14 cellular contexts compared by ENCODE assay signal in the genomic region with DNA sequence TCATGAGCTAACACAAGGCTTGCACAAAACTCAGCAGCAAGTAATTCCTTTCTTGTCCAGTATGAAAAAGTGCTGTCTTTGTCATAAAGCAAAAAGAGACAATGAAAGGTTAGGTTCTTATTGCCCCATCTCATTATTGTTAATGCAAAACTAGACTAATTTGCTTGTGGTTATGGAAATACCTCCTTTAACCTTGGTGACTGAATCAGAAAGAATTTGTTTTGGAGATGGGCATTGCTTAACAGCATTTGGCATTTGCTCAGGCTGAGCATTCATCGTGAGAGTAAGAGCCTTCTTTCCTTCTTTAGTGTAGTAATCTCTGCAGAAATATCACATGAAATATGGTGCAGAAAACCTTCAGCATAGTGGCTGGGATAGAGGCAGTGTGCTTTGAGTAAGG.
DNase-seq lines count a peak whose midpoint lies in the region; ATAC-seq and TF ChIP-seq lines count a peak whose summit lies in the region.
"Had no signal": no experiment of that assay in that cellular context is flagged by ENCODE, and none has a peak within 500 bp of the region (broad histone marks: within the 10 kb centered on the region; RNA-seq: fewer than 3 reads in every experiment).

No MANE protein-coding gene starts in this region.

- peak; percentile 27 for DNase-seq in H4 (ENCODE audit: low spot score)
- peak; percentile 74 for DNase-seq in astrocyte of the spinal cord (ENCODE audit: low read depth, low spot score)
- peak; percentile 76 for DNase-seq in glomerular visceral epithelial cell (ENCODE audit: extremely low spot score)
- no peak for DNase-seq in effector CD4-positive, alpha-beta T cell
- DNase-seq in activated CD8-positive, alpha-beta T cell treated with anti-CD3 and anti-CD28 coated beads, Interleukin-2, amount 10 ng/mL, durations not matched to agents 7 days and 5 days: no peak
- no peak for DNase-seq in activated CD4-positive, alpha-beta T cell treated with anti-CD3 and anti-CD28 coated beads, Interleukin-2, amount 50 U/mL, for 4 hours
- DNase-seq: activated effector memory CD4-positive, alpha-beta T cell treated with Interleukin-2 at 50 U/mL for 16 hours; dorsolateral prefrontal cortex; immature natural killer cell; NCI-H1694; OCI-M1; stimulated activated naive CD8-positive, alpha-beta T cell treated with anti-CD3 and anti-CD28 coated beads, Interleukin-15, Interleukin-2, amounts not matched to agents 100 U/mL and 50 U/mL, for 24 hours had no signal

- no peaks in the 10 kb centered on the region for H3K4me1 Mint-ChIP-seq in activated CD8-positive, alpha-beta T cell treated with anti-CD3 and anti-CD28 coated beads, Interleukin-2, amount 10 ng/mL, durations not matched to agents 7 days and 5 days (ENCODE audit: low read depth)
- H3K4me1 Mint-ChIP-seq: immature natural killer cell had no signal

- no peak overlapping the region for H3K4me3 Mint-ChIP-seq in activated CD8-positive, alpha-beta T cell treated with anti-CD3 and anti-CD28 coated beads, Interleukin-2, amount 10 ng/mL, durations not matched to agents 7 days and 5 days
- H3K4me3 Mint-ChIP-seq: immature natural killer cell had no signal

- H3K27ac Mint-ChIP-seq in activated CD8-positive, alpha-beta T cell treated with anti-CD3 and anti-CD28 coated beads, Interleukin-2, amount 10 ng/mL, durations not matched to agents 7 days and 5 days: no peak overlapping the region
- H3K27ac Mint-ChIP-seq: immature natural killer cell had no signal

- H3K36me3 Mint-ChIP-seq in activated CD8-positive, alpha-beta T cell treated with anti-CD3 and anti-CD28 coated beads, Interleukin-2, amount 10 ng/mL, durations not matched to agents 7 days and 5 days (ENCODE audit: low read depth): no peaks in the 10 kb centered on the region
- H3K36me3 Mint-ChIP-seq: immature natural killer cell had no signal

- no peaks in the 10 kb centered on the region for H3K9me3 Mint-ChIP-seq in activated CD8-positive, alpha-beta T cell treated with anti-CD3 and anti-CD28 coated beads, Interleukin-2, amount 10 ng/mL, durations not matched to agents 7 days and 5 days (ENCODE audit: insufficient read depth)

- POLR2A ChIA-PET in activated CD8-positive, alpha-beta T cell treated with anti-CD3 and anti-CD28 coated beads, Interleukin-2, amount 10 ng/mL, durations not matched to agents 7 days and 5 days (lab: Charles Lee): no interaction called here

- in situ Hi-C loops in astrocyte of the spinal cord (cut with HindIII; ENCODE audit: low sequenced_read_pairs): no loop called here

- TF ChIP-seq CTCF in astrocyte of the spinal cord (IDR thresholded peaks at IDR 0.05; ENCODE audit: low read depth, low read length): no peak

- no peaks in the 10 kb centered on the region for H3K27me3 Mint-ChIP-seq in activated CD8-positive, alpha-beta T cell treated with anti-CD3 and anti-CD28 coated beads, Interleukin-2, amount 10 ng/mL, durations not matched to agents 7 days and 5 days (ENCODE audit: low read depth)

- no peak for ATAC-seq in activated CD8-positive, alpha-beta T cell treated with anti-CD3 and anti-CD28 coated beads, Interleukin-2, amount 10 ng/mL, durations not matched to agents 7 days and 5 days
- ATAC-seq in HG02970 (IDR thresholded peaks at IDR 0.05; ENCODE audit: low FRiP score, unreplicated experiment): no peak
- ATAC-seq: stimulated activated naive CD8-positive, alpha-beta T cell treated with anti-CD3 and anti-CD28 coated beads, Interleukin-15, Interleukin-2, amounts not matched to agents 100 U/mL and 50 U/mL, for 24 hours had no signal

- no peak overlapping the region for H3K4me3 ChIP-seq in astrocyte of the spinal cord (ENCODE audit: low read depth, low read length)
- H3K4me3 ChIP-seq: dorsolateral prefrontal cortex, vagina had no signal

- CTCF ChIA-PET in activated CD8-positive, alpha-beta T cell treated with anti-CD3 and anti-CD28 coated beads, Interleukin-2, amount 10 ng/mL, durations not matched to agents 7 days and 5 days (lab: Charles Lee): no interaction called here

Comparison
In these comparisons a context has a peak if more than half of its experiments do, and no peak if none do; other contexts are left out.
1. DNase-seq: peak in H4 (single experiment), astrocyte of the spinal cord (single experiment) and glomerular visceral epithelial cell (single experiment); none in effector CD4-positive, alpha-beta T cell (single experiment), activated CD8-positive, alpha-beta T cell treated with anti-CD3 and anti-CD28 coated beads, Interleukin-2, amount 10 ng/mL, durations not matched to agents 7 days and 5 days (single experiment) and activated CD4-positive, alpha-beta T cell treated with anti-CD3 and anti-CD28 coated beads, Interleukin-2, amount 50 U/mL, for 4 hours (0 of 2).